Comparison of ENCODE assay signal across 14 cellular contexts in the genomic region with DNA sequence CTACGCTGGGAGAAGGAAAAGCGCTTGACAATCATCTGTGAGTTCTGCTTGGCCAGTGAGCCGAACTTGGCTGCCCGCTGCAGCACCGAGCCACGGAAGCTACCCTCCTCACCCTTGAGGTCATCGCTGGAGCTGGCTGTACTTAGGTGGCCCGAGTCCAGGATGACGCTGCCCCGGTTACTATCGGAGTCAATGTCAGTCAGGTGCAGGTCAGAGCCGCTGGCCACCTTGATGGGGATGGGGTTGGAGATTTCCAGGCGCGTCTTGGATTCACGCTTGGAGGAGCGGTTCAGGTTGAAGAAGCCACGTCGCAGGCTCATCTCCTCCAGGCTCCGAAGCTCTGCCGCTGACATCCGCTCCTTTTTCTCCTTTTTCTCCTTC. TPM values are rescaled to one million over a fixed set of nuclear protein-coding genes. Genes with fewer than 3 reads are reported as not detected.
DNase-seq lines count a peak whose midpoint lies in the region; ATAC-seq and TF ChIP-seq lines count a peak whose summit lies in the region.
"Had no signal": no experiment of that assay in that cellular context is flagged by ENCODE, and none has a peak within 500 bp of the region (broad histone marks: within the 10 kb centered on the region; RNA-seq: fewer than 3 reads in every experiment).

No MANE protein-coding gene starts in this region.

- peak overlapping the region; percentile 59 for H4K91ac ChIP-seq in mesenchymal stem cell (ENCODE audit: low read length)

- peaks cover 26% of the 10 kb centered on the region for H3K4me1 Mint-ChIP-seq in Calu3 (ENCODE audit: low read depth, unreplicated experiment)
- H3K4me1 Mint-ChIP-seq in endothelial cell (ENCODE audit: unreplicated experiment): peaks cover 51% of the 10 kb centered on the region
- peaks cover 0 to 6% (median 0%) of the 10 kb centered on the region in 3 donors for H3K4me1 Mint-ChIP-seq in CD8-positive, alpha-beta memory T cell

- H3K9me3 ChIP-seq in HCT116 (ENCODE audit: control insufficient read depth in 1 of 2, insufficient read depth in 1 of 2, low read depth in 1 of 2, low read length in 2 of 2): no peaks in the 10 kb centered on the region
- H3K9me3 ChIP-seq in mesenchymal stem cell (ENCODE audit: control insufficient read depth, low read length): no peaks in the 10 kb centered on the region
- H3K9me3 ChIP-seq in CD8-positive, alpha-beta memory T cell (ENCODE audit: low read length): no peaks in the 10 kb centered on the region
- H3K9me3 ChIP-seq in Karpas-422 (ENCODE audit: low read length): no peaks in the 10 kb centered on the region
- H3K9me3 ChIP-seq: A549, Caco-2 had no signal

- BruUV-seq in Calu3 (replicated peaks; lab: Mats Ljungman, UMichigan) (TSS peak; percentile 23), HCT116 (replicated peaks; lab: Mats Ljungman, UMichigan) (TSS peak; percentile 25)

- 96% methylated on average over 18 of the region's 21 CpGs for WGBS in mesenchymal stem cell

- TF ChIP-seq CTCF in Calu3 (IDR thresholded peaks at IDR 0.05; ENCODE audit: unreplicated experiment): no peak
- no peak for TF ChIP-seq CTCF in HCT116 (IDR thresholded peaks at IDR 0.05 in 2 of 3, conservative IDR thresholded peaks at IDR 0.05 in 1 of 3; ENCODE audit: borderline replicate concordance in 1 of 3, insufficient read depth in 1 of 3, low read depth in 2 of 3, low read length in 2 of 3)
- TF ChIP-seq CTCF in endothelial cell (IDR thresholded peaks at IDR 0.05; ENCODE audit: unreplicated experiment): no peak

- peaks cover 41% of the 10 kb centered on the region for H3K79me1 ChIP-seq in mesenchymal stem cell (replicated peaks; ENCODE audit: low read length, poor library complexity, severe bottlenecking)

- no peak overlapping the region for H3K18ac ChIP-seq in mesenchymal stem cell (ENCODE audit: low read depth in 1 of 2, low read length in 2 of 2)

- POLR2A ChIA-PET in HCT116 (lab: Charles Lee): interaction anchor here (2.0 kb wide), 1 partner anchor 10 kb away, joined by 6 read pairs; no protein-coding TSS in a partner anchor
- POLR2A ChIA-PET in CD8-positive, alpha-beta memory T cell (lab: Charles Lee): interaction anchor here (0.8 kb wide), 1 partner anchor 74 kb away, joined by 3 read pairs; no protein-coding TSS in a partner anchor

- no peak overlapping the region for H2BK120ac ChIP-seq in mesenchymal stem cell (ENCODE audit: low read depth, low read length)

- TF ChIP-seq RAD21 in HCT116 (IDR thresholded peaks at IDR 0.05; ENCODE audit: low read depth): no peak

- H2AFZ ChIP-seq in HCT116 (ENCODE audit: low read depth, low read length, poor library complexity, severe bottlenecking) (no peak overlapping the region), mesenchymal stem cell (ENCODE audit: low read depth, low read length) (no peak overlapping the region), Karpas-422 (ENCODE audit: low read length) (no peak overlapping the region)

- H3K9ac ChIP-seq in HCT116 (ENCODE audit: low read length) (no peak overlapping the region), mesenchymal stem cell (ENCODE audit: low read length) (no peak overlapping the region), Karpas-422 (ENCODE audit: low read length) (no peak overlapping the region)

- H3K4me1 ChIP-seq in HCT116 (ENCODE audit: control insufficient read depth in 1 of 2, insufficient read depth in 2 of 2, low read length in 2 of 2) (peaks cover 3 to 13% of the 10 kb centered on the region in 2 experiments; a peak in 2 of 4 replicates), mesenchymal stem cell (ENCODE audit: control insufficient read depth, insufficient read depth, low read depth, low read length) (peaks cover 16% of the 10 kb centered on the region), Karpas-422 (ENCODE audit: low read length) (no peaks in the 10 kb centered on the region)
- no peaks in the 10 kb centered on the region for H3K4me1 ChIP-seq in CD8-positive, alpha-beta memory T cell (ENCODE audit: insufficient read depth, low read length)

- H2AK5ac ChIP-seq in mesenchymal stem cell (ENCODE audit: low read length, severe bottlenecking): no peak overlapping the region

- intact Hi-C loops in Calu3 (cut with micrococcal nuclease; ENCODE audit: unreplicated experiment) (no loop called here), HCT116 (cut with micrococcal nuclease) (no loop called here)

- H3K4me3 Mint-ChIP-seq in Calu3 (ENCODE audit: low read depth, unreplicated experiment) (no peak overlapping the region), endothelial cell (ENCODE audit: unreplicated experiment) (peak overlapping the region; percentile 76)
- H3K4me3 Mint-ChIP-seq in CD8-positive, alpha-beta memory T cell: no peak overlapping the region
- H3K4me3 Mint-ChIP-seq: CD8-positive, alpha-beta T cell; IgD-negative memory B cell had no signal

- no peak overlapping the region for H3K4ac ChIP-seq in mesenchymal stem cell (ENCODE audit: low read depth in 1 of 2, low read length in 2 of 2)

- no peak overlapping the region for H3K27ac Mint-ChIP-seq in Calu3 (ENCODE audit: unreplicated experiment)
- H3K27ac Mint-ChIP-seq in endothelial cell (ENCODE audit: unreplicated experiment): no peak overlapping the region
- H3K27ac Mint-ChIP-seq in CD8-positive, alpha-beta memory T cell: no peak overlapping the region
- H3K27ac Mint-ChIP-seq: CD14-positive monocyte; CD8-positive, alpha-beta T cell; IgD-negative memory B cell had no signal

- H3K27me3 ChIP-seq in HCT116 (ENCODE audit: insufficient read depth, low read length) (no peaks in the 10 kb centered on the region), mesenchymal stem cell (ENCODE audit: control insufficient read depth in 1 of 2, insufficient read depth in 1 of 2, low read length in 2 of 2) (no peaks in the 10 kb centered on the region), Karpas-422 (ENCODE audit: low read length) (no peaks in the 10 kb centered on the region)
- H3K27me3 ChIP-seq in CD8-positive, alpha-beta memory T cell (ENCODE audit: insufficient read depth, low read length, poor library complexity, severe bottlenecking): no peaks in the 10 kb centered on the region

- H4K8ac ChIP-seq in mesenchymal stem cell (ENCODE audit: low read length): no peak overlapping the region

- H3K23ac ChIP-seq in mesenchymal stem cell (ENCODE audit: low read length in 2 of 2): no peak overlapping the region

- H3K9me2 ChIP-seq in HCT116 (ENCODE audit: insufficient read depth): no peaks in the 10 kb centered on the region
- no peaks in the 10 kb centered on the region for H3K9me2 ChIP-seq in Karpas-422 (replicated peaks; ENCODE audit: insufficient read depth, low read length)

- H3K36me3 Mint-ChIP-seq in Calu3 (ENCODE audit: insufficient read depth, unreplicated experiment) (peaks cover 22% of the 10 kb centered on the region), endothelial cell (ENCODE audit: low read depth, unreplicated experiment) (peaks cover 37% of the 10 kb centered on the region)
- peaks cover 0 to 25% (median 7%) of the 10 kb centered on the region in 3 donors for H3K36me3 Mint-ChIP-seq in CD8-positive, alpha-beta memory T cell

- H2BK15ac ChIP-seq in mesenchymal stem cell (ENCODE audit: low read depth, poor library complexity, severe bottlenecking): no peak overlapping the region

- no peak for TF ChIP-seq POLR2A in HCT116 (IDR thresholded peaks at IDR 0.05; ENCODE audit: borderline replicate concordance, extremely low read depth, insufficient read depth, insufficient read length)

- H2BK12ac ChIP-seq in mesenchymal stem cell (ENCODE audit: low read length in 2 of 2): no peak overlapping the region

- RAD21 ChIA-PET in HCT116 (lab: Charles Lee; ENCODE audit: low non-redundant PET in 1 of 2, low total read pairs in 2 of 2, uncharacterized antibody in 2 of 2, unreplicated experiment in 2 of 2): no interaction called here

- H3K4me3 ChIP-seq in HCT116 (replicated peaks in 1 of 2; ENCODE audit: low read depth in 1 of 2, low read length in 2 of 2): no peak overlapping the region
- no peak overlapping the region for H3K4me3 ChIP-seq in mesenchymal stem cell (ENCODE audit: insufficient read depth in 1 of 2, low read depth in 1 of 2, low read length in 2 of 2)
- H3K4me3 ChIP-seq in CD8-positive, alpha-beta memory T cell (ENCODE audit: low read length): no peak overlapping the region
- H3K4me3 ChIP-seq in Karpas-422 (ENCODE audit: low read length): no peak overlapping the region
- H3K4me3 ChIP-seq: A549 had no signal

- CTCF ChIA-PET in Calu3 (lab: Charles Lee) (no interaction called here), HCT116 (lab: Charles Lee) (interaction anchor here (1.7 kb wide), 1 partner anchor 9 kb away, joined by 3 read pairs; no protein-coding TSS in a partner anchor)
- CTCF ChIA-PET in CD8-positive, alpha-beta memory T cell (lab: Charles Lee): interaction anchor here (3.4 to 5.2 kb wide), 2 partner anchors 12 to 17 kb away, joined by 14 to 21 read pairs; partner anchors contain the start of gene MYO18A

- ATAC-seq in HCT116 (no peak), GM18858 (IDR thresholded peaks at IDR 0.05; ENCODE audit: unreplicated experiment) (no peak)
- ATAC-seq: A549; CD8-positive, alpha-beta T cell had no signal

- no peaks in the 10 kb centered on the region for H3K27me3 Mint-ChIP-seq in Calu3 (ENCODE audit: unreplicated experiment)
- peaks cover 13% of the 10 kb centered on the region for H3K27me3 Mint-ChIP-seq in endothelial cell (ENCODE audit: unreplicated experiment)
- no peaks in the 10 kb centered on the region for H3K27me3 Mint-ChIP-seq in CD8-positive, alpha-beta memory T cell
- H3K27me3 Mint-ChIP-seq: IgD-negative memory B cell had no signal

- H3K79me2 ChIP-seq in HCT116 (ENCODE audit: insufficient read depth, low read length): peaks cover 3% of the 10 kb centered on the region; the same call in 1 of the 2 replicates
- H3K79me2 ChIP-seq in Karpas-422 (ENCODE audit: low read length): no peaks in the 10 kb centered on the region

- no peak overlapping the region for H3K14ac ChIP-seq in mesenchymal stem cell (ENCODE audit: low read length in 2 of 2)

- DNase-seq in Calu3 (no peak), HCT116 (ENCODE audit: low read depth, low spot score) (no peak), endothelial cell (ENCODE audit: low spot score) (no peak), mesenchymal stem cell (no peak), Karpas-422 (no peak)
- no peak for DNase-seq in CD8-positive, alpha-beta memory T cell
- DNase-seq in activated CD8-positive, alpha-beta memory T cell treated with anti-CD3 and anti-CD28 coated beads, Interleukin-2, amount 50 U/mL, for 4 hours: no peak
- DNase-seq: CD8-positive, alpha-beta T cell; DMS53 had no signal

- H4K20me1 ChIP-seq in HCT116 (ENCODE audit: insufficient read depth) (no peaks in the 10 kb centered on the region), Karpas-422 (ENCODE audit: insufficient read depth, low read depth, low read length) (no peaks in the 10 kb centered on the region)

- H3K36me3 ChIP-seq in HCT116 (ENCODE audit: control insufficient read depth in 1 of 2, insufficient read depth in 2 of 2, low read length in 2 of 2) (peaks cover 9 to 13% of the 10 kb centered on the region in 2 experiments; a peak in 2 of 4 replicates), mesenchymal stem cell (ENCODE audit: control insufficient read depth in 1 of 2, insufficient read depth in 2 of 2, low read depth in 1 of 2, low read length in 2 of 2) (peaks cover 30 to 37% of the 10 kb centered on the region in 2 experiments), Karpas-422 (ENCODE audit: insufficient read depth, low read length) (no peaks in the 10 kb centered on the region)
- no peaks in the 10 kb centered on the region for H3K36me3 ChIP-seq in CD8-positive, alpha-beta memory T cell (ENCODE audit: insufficient read depth, low read length)

- H2BK5ac ChIP-seq in mesenchymal stem cell (ENCODE audit: low read depth, low read length, poor library complexity, severe bottlenecking): no peak overlapping the region

- H3K9me3 Mint-ChIP-seq in Calu3 (ENCODE audit: low read depth, unreplicated experiment) (no peaks in the 10 kb centered on the region), endothelial cell (ENCODE audit: unreplicated experiment) (no peaks in the 10 kb centered on the region)
- no peaks in the 10 kb centered on the region for H3K9me3 Mint-ChIP-seq in CD8-positive, alpha-beta memory T cell
- H3K9me3 Mint-ChIP-seq: CD8-positive, alpha-beta T cell; IgD-negative memory B cell had no signal

- H3K4me2 ChIP-seq in HCT116 (ENCODE audit: low read length) (no peak overlapping the region), mesenchymal stem cell (ENCODE audit: low read length, poor library complexity, severe bottlenecking) (no peak overlapping the region), Karpas-422 (ENCODE audit: low read depth, low read length, poor library complexity, severe bottlenecking) (no peak overlapping the region)
- H3K4me2 ChIP-seq: A549 had no signal

- no peak overlapping the region for H3K27ac ChIP-seq in HCT116 (ENCODE audit: low read depth, low read length)
- no peak overlapping the region for H3K27ac ChIP-seq in mesenchymal stem cell (ENCODE audit: low read length, poor library complexity, severe bottlenecking)
- H3K27ac ChIP-seq in CD8-positive, alpha-beta memory T cell (ENCODE audit: low read depth, low read length): no peak overlapping the region
- H3K27ac ChIP-seq in Karpas-422 (ENCODE audit: low read length): no peak overlapping the region
- H3K27ac ChIP-seq: A549 had no signal

RNA-seq across cellular contexts. Expression of gene MYO18A, which starts 13.7 kb away (rescaled TPM):
- total RNA-seq in Calu3 (2022): 89.9 and 123 TPM in 2 replicates
- total RNA-seq in HCT116 (2021; ENCODE audit: unreplicated experiment): 37.2 TPM
- polyA plus RNA-seq in HCT116 (2012): 33.8 and 36.0 TPM in 2 replicates
- total RNA-seq in endothelial cell (ENCODE audit: unreplicated experiment): 79.9 TPM
- 16.2 TPM for polyA plus RNA-seq in mesenchymal stem cell (2013, experiment 1 of 2)
- polyA plus RNA-seq in mesenchymal stem cell (2013, experiment 2 of 2): 15.0 TPM
- 10 to 100 TPM; 34.0 to 39.7 TPM for total RNA-seq in CD8-positive, alpha-beta memory T cell
- polyA plus RNA-seq in CD8-positive, alpha-beta memory T cell: 39.7 TPM
- total RNA-seq in Karpas-422 (2014; rRNA removed; shearing (Covaris generic); ENCODE audit: low replicate concordance): 16.4 and 54.6 TPM in 2 replicates
